In genomic region chr2:156540706-156541105, GRCh38 we compare ENCODE assay signal across 20 cellular contexts.
"Had no signal": no experiment of that assay in that cellular context is flagged by ENCODE, and none has a peak within 500 bp of the region (broad histone marks: within the 10 kb centered on the region; RNA-seq: fewer than 3 reads in every experiment).

No MANE protein-coding gene starts in this region.

- H3K27me3 ChIP-seq: dorsolateral prefrontal cortex, heart right ventricle, tibial nerve had no signal

- H3K27ac ChIP-seq: epithelial cell of prostate, heart right ventricle, left ventricle myocardium inferior had no signal

- ATAC-seq: heart right ventricle; stimulated activated naive CD8-positive, alpha-beta T cell treated with anti-CD3 and anti-CD28 coated beads, Interleukin-15, Interleukin-2, amounts not matched to agents 100 U/mL and 50 U/mL, for 24 hours had no signal

- DNase-seq: activated B cell treated with CpG ODN at 0.5 μM for 24 hours; activated CD4-positive, alpha-beta memory T cell treated with anti-CD3 and anti-CD28 coated beads for 36 hours; activated CD4-positive, alpha-beta T cell treated with anti-CD3 and anti-CD28 coated beads for 4 hours; activated gamma-delta T cell treated with Interleukin-2 at 50 U/mL for 16 hours; activated naive CD8-positive, alpha-beta T cell treated with anti-CD3 and anti-CD28 coated beads for 36 hours; activated T-cell treated with anti-CD3 and anti-CD28 coated beads for 4 hours; amniotic stem cell; caudate nucleus; endodermal cell; heart right ventricle; kidney glomerular epithelial cell; left ventricle myocardium inferior; occipital lobe; retina; stimulated activated CD4-positive, alpha-beta T cell treated with anti-CD3 and anti-CD28 coated beads, Interleukin-12 subunit alpha, Interleukin-12 subunit beta, amount 100 ng/mL, for 4 hours; stimulated activated CD4-positive, alpha-beta T cell treated with anti-CD3 and anti-CD28 coated beads, Interleukin-1b, Interleukin-23, amount 100 ng/mL, for 48 hours; stimulated activated naive CD8-positive, alpha-beta T cell treated with anti-CD3 and anti-CD28 coated beads, Interleukin-15, Interleukin-2, amounts not matched to agents 100 U/mL and 50 U/mL, for 24 hours had no signal

- H3K4me1 ChIP-seq: left ventricle myocardium inferior had no signal

- H3K36me3 ChIP-seq: tibial nerve had no signal

- H3K4me3 ChIP-seq: heart right ventricle, left ventricle myocardium inferior, tibial nerve had no signal

- H3K9me3 ChIP-seq: heart right ventricle, left ventricle myocardium inferior, tibial nerve had no signal
